ENCODE assay signal across 24 cellular contexts in the genomic region with DNA sequence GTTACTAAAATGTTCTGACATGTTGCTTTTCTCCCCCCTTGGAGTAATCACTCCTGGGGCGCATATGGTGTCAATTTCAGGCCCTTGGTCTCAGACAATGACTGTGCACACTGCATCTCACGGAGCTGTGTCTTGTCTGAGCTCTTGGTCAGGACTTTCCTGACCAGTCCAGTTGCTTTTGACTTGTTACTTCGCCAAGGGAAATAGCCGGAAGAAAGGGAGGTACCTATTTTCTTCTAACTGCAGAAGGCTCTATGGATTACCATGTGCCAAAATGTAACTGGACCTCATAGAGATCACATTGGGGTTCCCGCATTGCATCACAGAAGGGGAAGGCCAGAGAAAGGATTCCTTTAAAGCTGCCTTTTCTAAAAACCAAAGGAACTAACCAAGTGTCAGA.
A peak's percentile ranks its signal among the peaks of the same experiment; 100 is the strongest.
DNase-seq lines count a peak whose midpoint lies in the region; ATAC-seq and TF ChIP-seq lines count a peak whose summit lies in the region.
"Had no signal": no experiment of that assay in that cellular context is flagged by ENCODE, and none has a peak within 500 bp of the region (broad histone marks: within the 10 kb centered on the region; RNA-seq: fewer than 3 reads in every experiment).

No MANE protein-coding gene starts in this region.

- no peaks in the 10 kb centered on the region for H3K79me2 ChIP-seq in PC-3 (ENCODE audit: low read length)

- H3K27me3 ChIP-seq in PC-3 (ENCODE audit: low read length), result no peaks in the 10 kb centered on the region
- peaks cover 0 to 2% of the 10 kb centered on the region in 2 experiments for H3K27me3 ChIP-seq in mesenchymal stem cell (ENCODE audit: control insufficient read depth in 1 of 2, insufficient read depth in 1 of 2, low read length in 2 of 2)
- H3K27me3 ChIP-seq: BLaER1, neural progenitor cell, spleen, upper lobe of right lung had no signal

- H4K91ac ChIP-seq in mesenchymal stem cell (ENCODE audit: low read length), result no peak overlapping the region

- peaks cover 0 to 2% (median 0%) of the 10 kb centered on the region in 9 donors for H3K9me3 Mint-ChIP-seq in naive thymus-derived CD8-positive, alpha-beta T cell
- H3K9me3 Mint-ChIP-seq: activated CD8-positive, alpha-beta T cell treated with anti-CD3 and anti-CD28 coated beads for 36 hours; neural progenitor cell; stimulated activated naive CD8-positive, alpha-beta T cell treated with anti-CD3 and anti-CD28 coated beads, Interleukin-15, Interleukin-2, amounts not matched to agents 100 ng/mL and 50 ng/mL, for 24 hours had no signal

- no peak overlapping the region for H2AK5ac ChIP-seq in mesenchymal stem cell (ENCODE audit: low read length, severe bottlenecking)

- H3K4ac ChIP-seq in mesenchymal stem cell (ENCODE audit: low read depth in 1 of 2, low read length in 2 of 2), result no peak overlapping the region

- no peak overlapping the region for H4K8ac ChIP-seq in mesenchymal stem cell (ENCODE audit: low read length)

- H3K9ac ChIP-seq in PC-3 (ENCODE audit: low read length), result no peak overlapping the region
- H3K9ac ChIP-seq in mesenchymal stem cell (ENCODE audit: low read length), result peak overlapping the region; percentile 23
- H3K9ac ChIP-seq: BLaER1, KMS-11, neural progenitor cell had no signal

- peak; percentile 33 for DNase-seq in NCI-H748 (lab: John Stamatoyannopoulos, UW; ENCODE audit: unreplicated experiment)
- no peak for DNase-seq in NCI-H748 treated with DMSO at 0.1 percent for 48 hours (lab: John Stamatoyannopoulos, UW)
- DNase-seq in PC-3, result no peak
- DNase-seq in mesenchymal stem cell, result no peak
- peak; percentile 83 for DNase-seq in stromal cell of bone marrow (ENCODE audit: low read depth)
- no peak for DNase-seq in UCSD-AML1 (lab: John Stamatoyannopoulos, UW; ENCODE audit: unreplicated experiment)
- no peak for DNase-seq in naive thymus-derived CD8-positive, alpha-beta T cell
- DNase-seq: activated CD8-positive, alpha-beta T cell treated with anti-CD3 and anti-CD28 coated beads for 36 hours; activated effector memory CD4-positive, alpha-beta T cell treated with anti-CD3 and anti-CD28 coated beads, Interleukin-2, amount 50 U/mL, for 16 hours; activated T-cell treated with anti-CD3 and anti-CD28 coated beads for 4 hours; effector memory CD4-positive, alpha-beta T cell; heart right ventricle; left colon; NCI-H1694; NCI-H2171 treated with DMSO at 0.1 percent for 48 hours; spleen; stimulated activated CD4-positive, alpha-beta T cell treated with anti-CD3 and anti-CD28 coated beads, Interleukin-4, amount 100 ng/mL, for 4 hours; T1000; upper lobe of right lung had no signal

- no peak overlapping the region for H2BK120ac ChIP-seq in mesenchymal stem cell (ENCODE audit: low read depth, low read length)

- H3K9me3 ChIP-seq in PC-3 (ENCODE audit: low read length) (no peaks in the 10 kb centered on the region), mesenchymal stem cell (ENCODE audit: control insufficient read depth, low read length) (no peaks in the 10 kb centered on the region)
- H3K9me3 ChIP-seq: BLaER1, heart right ventricle, spleen, upper lobe of right lung had no signal

- H3K4me3 ChIP-seq in PC-3 (ENCODE audit: low read length) (no peak overlapping the region), mesenchymal stem cell (ENCODE audit: insufficient read depth in 1 of 2, low read depth in 1 of 2, low read length in 2 of 2) (no peak overlapping the region)
- H3K4me3 ChIP-seq: BLaER1, heart right ventricle, neural progenitor cell, spleen, upper lobe of right lung had no signal

- 86% methylated on average over 5 of the region's 5 CpGs for WGBS in mesenchymal stem cell

- H2BK12ac ChIP-seq in mesenchymal stem cell (ENCODE audit: low read length in 2 of 2), result no peak overlapping the region

- no peaks in the 10 kb centered on the region for H3K36me3 ChIP-seq in PC-3 (ENCODE audit: low read depth, low read length)
- H3K36me3 ChIP-seq in mesenchymal stem cell (ENCODE audit: control insufficient read depth in 1 of 2, insufficient read depth in 2 of 2, low read depth in 1 of 2, low read length in 2 of 2), result no peaks in the 10 kb centered on the region
- H3K36me3 ChIP-seq: BLaER1, heart right ventricle, neural progenitor cell, spleen, upper lobe of right lung had no signal

- no peak overlapping the region for H3K4me3 Mint-ChIP-seq in naive thymus-derived CD8-positive, alpha-beta T cell
- H3K4me3 Mint-ChIP-seq: activated CD8-positive, alpha-beta T cell treated with anti-CD3 and anti-CD28 coated beads for 36 hours; neural progenitor cell; stimulated activated naive CD8-positive, alpha-beta T cell treated with anti-CD3 and anti-CD28 coated beads, Interleukin-15, Interleukin-2, amounts not matched to agents 100 ng/mL and 50 ng/mL, for 24 hours had no signal

- no peak for TF ChIP-seq CTCF in PC-3 (conservative IDR thresholded peaks at IDR 0.05; ENCODE audit: low read depth, low read length)

- H3K4me1 ChIP-seq in PC-3 (ENCODE audit: insufficient read depth, low read length), result peaks cover 56% of the 10 kb centered on the region
- peaks cover 5% of the 10 kb centered on the region for H3K4me1 ChIP-seq in mesenchymal stem cell (ENCODE audit: control insufficient read depth, insufficient read depth, low read depth, low read length)
- H3K4me1 ChIP-seq: heart right ventricle, neural progenitor cell, spleen, upper lobe of right lung had no signal

- no peak overlapping the region for H3K27ac Mint-ChIP-seq in naive thymus-derived CD8-positive, alpha-beta T cell
- H3K27ac Mint-ChIP-seq: activated CD8-positive, alpha-beta T cell treated with anti-CD3 and anti-CD28 coated beads for 36 hours; neural progenitor cell; stimulated activated naive CD8-positive, alpha-beta T cell treated with anti-CD3 and anti-CD28 coated beads, Interleukin-15, Interleukin-2, amounts not matched to agents 100 ng/mL and 50 ng/mL, for 24 hours had no signal

- no peak overlapping the region for H2BK5ac ChIP-seq in mesenchymal stem cell (ENCODE audit: low read depth, low read length, poor library complexity, severe bottlenecking)

- no peak overlapping the region for H2BK15ac ChIP-seq in mesenchymal stem cell (ENCODE audit: low read depth, poor library complexity, severe bottlenecking)

- CTCF ChIA-PET in PC-3 (lab: Charles Lee), result no interaction called here

- H3K9me2 ChIP-seq in PC-3 (replicated peaks; ENCODE audit: low read length), result no peaks in the 10 kb centered on the region

- intact Hi-C loops in PC-3 (cut with micrococcal nuclease), result no loop called here

- H2AFZ ChIP-seq in PC-3 (ENCODE audit: low read length) (no peak overlapping the region), mesenchymal stem cell (ENCODE audit: low read depth, low read length) (no peak overlapping the region)
- H2AFZ ChIP-seq: neural progenitor cell had no signal

- peak overlapping the region; percentile 16; the same call in 1 of the 2 replicates for H3K4me2 ChIP-seq in PC-3 (ENCODE audit: low read length)
- no peak overlapping the region for H3K4me2 ChIP-seq in mesenchymal stem cell (ENCODE audit: low read length, poor library complexity, severe bottlenecking)
- H3K4me2 ChIP-seq: BLaER1, KMS-11, neural progenitor cell had no signal

- no peak overlapping the region for H3K14ac ChIP-seq in mesenchymal stem cell (ENCODE audit: low read length in 2 of 2)

- no peaks in the 10 kb centered on the region for H3K4me1 Mint-ChIP-seq in naive thymus-derived CD8-positive, alpha-beta T cell

- POLR2A ChIA-PET in PC-3 (lab: Charles Lee; ENCODE audit: unreplicated experiment), result no interaction called here
- POLR2A ChIA-PET in naive thymus-derived CD8-positive, alpha-beta T cell (lab: Charles Lee), result no interaction called here

- H3K27me3 Mint-ChIP-seq in naive thymus-derived CD8-positive, alpha-beta T cell, result peaks cover 2 to 23% (median 7%) of the 10 kb centered on the region in 5 donors

- BruUV-seq in PC-3 (replicated peaks; lab: Mats Ljungman, UMichigan), result no TSS peak

- H3K18ac ChIP-seq in mesenchymal stem cell (ENCODE audit: low read depth in 1 of 2, low read length in 2 of 2), result no peak overlapping the region

- no peak overlapping the region for H3K23ac ChIP-seq in mesenchymal stem cell (ENCODE audit: low read length in 2 of 2)

- H3K36me3 Mint-ChIP-seq in naive thymus-derived CD8-positive, alpha-beta T cell, result no peaks in the 10 kb centered on the region
- H3K36me3 Mint-ChIP-seq: neural progenitor cell had no signal

- H3K27ac ChIP-seq in PC-3 (ENCODE audit: low read length), result 0 out of 2 replicates have a peak overlapping the region, but pooled peaks have one; percentile 29
- no peak overlapping the region for H3K27ac ChIP-seq in mesenchymal stem cell (ENCODE audit: low read length, poor library complexity, severe bottlenecking)
- H3K27ac ChIP-seq: BLaER1, heart right ventricle, KMS-11, neural progenitor cell, spleen, upper lobe of right lung had no signal

- no peak for ATAC-seq in PC-3
- ATAC-seq in GM19452 (IDR thresholded peaks at IDR 0.05; ENCODE audit: unreplicated experiment), result no peak
- ATAC-seq in naive thymus-derived CD8-positive, alpha-beta T cell, result no peak
- ATAC-seq: activated CD8-positive, alpha-beta T cell treated with anti-CD3 and anti-CD28 coated beads for 36 hours had no signal

- H3F3A ChIP-seq in PC-3 (ENCODE audit: low read length, unreplicated experiment), result no peaks in the 10 kb centered on the region

- no peaks in the 10 kb centered on the region for H4K20me1 ChIP-seq in PC-3 (ENCODE audit: low read length)
- H4K20me1 ChIP-seq: BLaER1 had no signal

- H3K79me1 ChIP-seq in mesenchymal stem cell (replicated peaks; ENCODE audit: low read length, poor library complexity, severe bottlenecking), result no peaks in the 10 kb centered on the region

Comparison
In these comparisons a context has a peak if more than half of its experiments do, and no peak if none do; other contexts are left out.
1. DNase-seq: peak in NCI-H748 (single experiment) and stromal cell of bone marrow (single experiment); none in NCI-H748 treated with DMSO at 0.1 percent for 48 hours (single experiment), PC-3 (single experiment), mesenchymal stem cell (single experiment), UCSD-AML1 (single experiment) and naive thymus-derived CD8-positive, alpha-beta T cell (0 of 10).